In the genomic region with DNA sequence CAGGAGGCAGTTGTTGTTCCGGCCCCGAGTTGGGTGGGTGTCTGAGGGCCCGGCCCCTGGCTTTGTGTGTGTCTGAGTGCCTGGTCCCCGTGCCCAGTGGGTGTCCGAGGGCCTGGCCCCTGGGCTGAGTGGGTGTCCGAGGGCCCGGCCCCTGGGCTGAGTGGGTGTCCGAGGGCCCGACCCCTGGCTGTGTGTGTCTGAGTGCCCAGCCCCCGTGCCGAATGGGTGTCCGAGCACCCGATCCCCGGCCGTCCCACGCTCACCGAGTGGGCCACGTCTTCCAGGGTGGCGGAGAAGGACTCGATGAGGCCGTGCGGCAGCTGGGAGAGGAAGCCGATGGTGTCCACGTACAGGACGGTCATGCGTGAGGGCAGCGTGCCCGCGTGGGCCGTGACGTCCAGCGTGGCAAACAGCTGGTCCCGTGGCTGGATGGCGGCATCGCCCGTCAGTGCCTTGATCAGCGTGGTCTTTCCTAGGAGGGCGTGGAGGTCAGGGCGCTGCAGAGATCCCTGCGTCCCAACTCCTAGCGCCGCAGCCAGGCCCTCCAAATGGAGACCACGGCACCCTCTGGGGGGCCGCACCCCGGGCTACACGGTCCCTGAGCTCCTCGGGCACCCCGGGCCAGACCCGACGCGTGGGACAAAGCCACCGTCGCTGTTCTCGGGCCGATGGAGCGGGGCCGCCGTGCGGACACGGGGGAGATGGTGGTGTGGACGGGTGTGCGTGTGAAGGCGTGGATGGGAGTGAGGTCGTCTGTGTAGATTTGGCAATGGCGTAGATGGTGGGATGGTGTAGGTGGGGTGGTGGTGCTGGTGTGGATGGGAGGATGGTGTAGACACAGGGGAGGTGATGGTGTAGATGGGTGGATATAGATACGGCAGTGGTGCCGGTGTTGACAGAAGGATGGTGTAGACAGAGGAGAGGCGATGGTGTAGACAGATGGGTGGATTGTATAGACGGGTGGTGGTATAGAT, we compare ENCODE assay signal across 3 cellular contexts.
TF ChIP-seq lines count a peak whose summit lies in the region.

No MANE protein-coding gene starts in this region.

TF ChIP-seq in IMR-90, 13 proteins besides CTCF, POLR2A, EP300 and RAD21:
- TF ChIP-seq RCOR1 (IDR thresholded peaks at IDR 0.05; ENCODE audit: insufficient replicate concordance, low read length) = no peak
- TF ChIP-seq, protein P1, sequence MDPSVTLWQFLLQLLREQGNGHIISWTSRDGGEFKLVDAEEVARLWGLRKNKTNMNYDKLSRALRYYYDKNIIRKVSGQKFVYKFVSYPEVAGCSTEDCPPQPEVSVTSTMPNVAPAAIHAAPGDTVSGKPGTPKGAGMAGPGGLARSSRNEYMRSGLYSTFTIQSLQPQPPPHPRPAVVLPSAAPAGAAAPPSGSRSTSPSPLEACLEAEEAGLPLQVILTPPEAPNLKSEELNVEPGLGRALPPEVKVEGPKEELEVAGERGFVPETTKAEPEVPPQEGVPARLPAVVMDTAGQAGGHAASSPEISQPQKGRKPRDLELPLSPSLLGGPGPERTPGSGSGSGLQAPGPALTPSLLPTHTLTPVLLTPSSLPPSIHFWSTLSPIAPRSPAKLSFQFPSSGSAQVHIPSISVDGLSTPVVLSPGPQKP (IDR thresholded peaks at IDR 0.05; ENCODE audit: borderline replicate concordance, low read depth, low read length) = no peak
- TF ChIP-seq FOS (IDR thresholded peaks at IDR 0.05; ENCODE audit: low read depth, low read length) = no peak
- TF ChIP-seq MAZ (IDR thresholded peaks at IDR 0.05; ENCODE audit: borderline replicate concordance, low read depth, low read length) = no peak
- no peak for TF ChIP-seq RFX5 (IDR thresholded peaks at IDR 0.05; ENCODE audit: low read depth, low read length)
- no peak for TF ChIP-seq BHLHE40 (IDR thresholded peaks at IDR 0.05; ENCODE audit: low read depth, low read length)
- TF ChIP-seq, protein P2, sequence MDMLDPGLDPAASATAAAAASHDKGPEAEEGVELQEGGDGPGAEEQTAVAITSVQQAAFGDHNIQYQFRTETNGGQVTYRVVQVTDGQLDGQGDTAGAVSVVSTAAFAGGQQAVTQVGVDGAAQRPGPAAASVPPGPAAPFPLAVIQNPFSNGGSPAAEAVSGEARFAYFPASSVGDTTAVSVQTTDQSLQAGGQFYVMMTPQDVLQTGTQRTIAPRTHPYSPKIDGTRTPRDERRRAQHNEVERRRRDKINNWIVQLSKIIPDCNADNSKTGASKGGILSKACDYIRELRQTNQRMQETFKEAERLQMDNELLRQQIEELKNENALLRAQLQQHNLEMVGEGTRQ (IDR thresholded peaks at IDR 0.05; ENCODE audit: low read depth, low read length) = no peak
- TF ChIP-seq NFE2L2 (IDR thresholded peaks at IDR 0.05; ENCODE audit: low read depth, low read length) = no peak
- TF ChIP-seq MAFK (IDR thresholded peaks at IDR 0.05; ENCODE audit: low read depth, low read length) = no peak
- no peak for TF ChIP-seq SMC3 (IDR thresholded peaks at IDR 0.05; ENCODE audit: low read depth, low read length)
- no peak for TF ChIP-seq MXI1 (IDR thresholded peaks at IDR 0.05; ENCODE audit: borderline replicate concordance, low read depth, low read length)
- TF ChIP-seq CEBPB (IDR thresholded peaks at IDR 0.05; ENCODE audit: low read depth, low read length) = no peak
- no peak for TF ChIP-seq CHD1 (IDR thresholded peaks at IDR 0.05; ENCODE audit: low read depth, low read length)

TF ChIP-seq in K562, 482 proteins besides CTCF, POLR2A, EP300 and RAD21:
- TF ChIP-seq NELFE (IDR thresholded peaks at IDR 0.05; ENCODE audit: insufficient read depth, insufficient read length) = no peak
- no peak for TF ChIP-seq GATA2 (CRISPR knock-in tag; IDR thresholded peaks at IDR 0.05)
- TF ChIP-seq ZNF12 (CRISPR knock-in tag; IDR thresholded peaks at IDR 0.05) = no peak
- TF ChIP-seq RBFOX2 (IDR thresholded peaks at IDR 0.05; ENCODE audit: low read depth, low read length) = 0 out of 2 replicates have a peak, but pooled peaks have one; percentile 38
- TF ChIP-seq POLR2G (IDR thresholded peaks at IDR 0.05; ENCODE audit: low read depth, low read length) = peak; percentile 53
TF ChIP-seq in K562: peak in this region for 2.

TF ChIP-seq in HepG2, 621 proteins besides CTCF, POLR2A, EP300 and RAD21 (continues in another document):
- TF ChIP-seq, protein P3, sequence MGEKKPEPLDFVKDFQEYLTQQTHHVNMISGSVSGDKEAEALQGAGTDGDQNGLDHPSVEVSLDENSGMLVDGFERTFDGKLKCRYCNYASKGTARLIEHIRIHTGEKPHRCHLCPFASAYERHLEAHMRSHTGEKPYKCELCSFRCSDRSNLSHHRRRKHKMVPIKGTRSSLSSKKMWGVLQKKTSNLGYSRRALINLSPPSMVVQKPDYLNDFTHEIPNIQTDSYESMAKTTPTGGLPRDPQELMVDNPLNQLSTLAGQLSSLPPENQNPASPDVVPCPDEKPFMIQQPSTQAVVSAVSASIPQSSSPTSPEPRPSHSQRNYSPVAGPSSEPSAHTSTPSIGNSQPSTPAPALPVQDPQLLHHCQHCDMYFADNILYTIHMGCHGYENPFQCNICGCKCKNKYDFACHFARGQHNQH (CRISPR knock-in tag; IDR thresholded peaks at IDR 0.05) = no peak
- no peak for TF ChIP-seq PATZ1 (CRISPR knock-in tag; IDR thresholded peaks at IDR 0.05)
- TF ChIP-seq ZNF775 (CRISPR knock-in tag; IDR thresholded peaks at IDR 0.05; ENCODE audit: borderline replicate concordance) = no peak
- TF ChIP-seq TSC22D2 (CRISPR knock-in tag; IDR thresholded peaks at IDR 0.05; ENCODE audit: borderline replicate concordance) = no peak
- TF ChIP-seq, protein P4, sequence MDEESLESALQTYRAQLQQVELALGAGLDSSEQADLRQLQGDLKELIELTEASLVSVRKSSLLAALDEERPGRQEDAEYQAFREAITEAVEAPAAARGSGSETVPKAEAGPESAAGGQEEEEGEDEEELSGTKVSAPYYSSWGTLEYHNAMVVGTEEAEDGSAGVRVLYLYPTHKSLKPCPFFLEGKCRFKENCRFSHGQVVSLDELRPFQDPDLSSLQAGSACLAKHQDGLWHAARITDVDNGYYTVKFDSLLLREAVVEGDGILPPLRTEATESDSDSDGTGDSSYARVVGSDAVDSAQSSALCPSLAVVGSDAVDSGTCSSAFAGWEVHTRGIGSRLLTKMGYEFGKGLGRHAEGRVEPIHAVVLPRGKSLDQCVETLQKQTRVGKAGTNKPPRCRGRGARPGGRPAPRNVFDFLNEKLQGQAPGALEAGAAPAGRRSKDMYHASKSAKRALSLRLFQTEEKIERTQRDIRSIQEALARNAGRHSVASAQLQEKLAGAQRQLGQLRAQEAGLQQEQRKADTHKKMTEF (CRISPR knock-in tag; IDR thresholded peaks at IDR 0.05) = no peak
- TF ChIP-seq ZC3H13 (CRISPR knock-in tag; IDR thresholded peaks at IDR 0.05) = peak; percentile 61; the same call in 1 of the 2 replicates
- TF ChIP-seq ZNF773 (CRISPR knock-in tag; IDR thresholded peaks at IDR 0.05; ENCODE audit: borderline replicate concordance) = no peak
- no peak for TF ChIP-seq ZNF713 (CRISPR knock-in tag; IDR thresholded peaks at IDR 0.05)
- TF ChIP-seq ZNF350 (CRISPR knock-in tag; IDR thresholded peaks at IDR 0.05; ENCODE audit: borderline replicate concordance, low read depth) = no peak
- 0 out of 2 replicates have a peak, but pooled peaks have one; percentile 31 for TF ChIP-seq AKAP8 (CRISPR knock-in tag; IDR thresholded peaks at IDR 0.05)
- no peak for TF ChIP-seq AHDC1 (CRISPR knock-in tag; IDR thresholded peaks at IDR 0.05; ENCODE audit: borderline replicate concordance)
- TF ChIP-seq JUND (CRISPR knock-in tag; IDR thresholded peaks at IDR 0.05) = no peak
- peak; percentile 41 for TF ChIP-seq SRSF1 (optimal IDR thresholded peaks at IDR 0.05; ENCODE audit: low read depth, low read length)
- TF ChIP-seq ZNF17 (CRISPR knock-in tag; IDR thresholded peaks at IDR 0.05) = no peak
- no peak for TF ChIP-seq RFX1 (IDR thresholded peaks at IDR 0.05)
- TF ChIP-seq ZNF792 (CRISPR knock-in tag; IDR thresholded peaks at IDR 0.05) = no peak
- no peak for TF ChIP-seq ATF3 (CRISPR knock-in tag; IDR thresholded peaks at IDR 0.05)
- TF ChIP-seq RBAK (CRISPR knock-in tag; IDR thresholded peaks at IDR 0.05) = no peak
- TF ChIP-seq, protein P5, sequence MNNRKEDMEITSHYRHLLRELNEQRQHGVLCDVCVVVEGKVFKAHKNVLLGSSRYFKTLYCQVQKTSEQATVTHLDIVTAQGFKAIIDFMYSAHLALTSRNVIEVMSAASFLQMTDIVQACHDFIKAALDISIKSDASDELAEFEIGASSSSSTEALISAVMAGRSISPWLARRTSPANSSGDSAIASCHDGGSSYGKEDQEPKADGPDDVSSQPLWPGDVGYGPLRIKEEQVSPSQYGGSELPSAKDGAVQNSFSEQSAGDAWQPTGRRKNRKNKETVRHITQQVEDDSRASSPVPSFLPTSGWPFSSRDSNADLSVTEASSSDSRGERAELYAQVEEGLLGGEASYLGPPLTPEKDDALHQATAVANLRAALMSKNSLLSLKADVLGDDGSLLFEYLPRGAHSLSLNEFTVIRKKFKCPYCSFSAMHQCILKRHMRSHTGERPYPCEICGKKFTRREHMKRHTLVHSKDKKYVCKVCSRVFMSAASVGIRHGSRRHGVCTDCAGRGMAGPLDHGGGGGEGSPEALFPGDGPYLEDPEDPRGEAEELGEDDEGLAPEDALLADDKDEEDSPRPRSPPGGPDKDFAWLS (CRISPR knock-in tag; IDR thresholded peaks at IDR 0.05; ENCODE audit: borderline replicate concordance) = no peak
- TF ChIP-seq FOXC1 (CRISPR knock-in tag; IDR thresholded peaks at IDR 0.05; ENCODE audit: borderline replicate concordance) = no peak
- peak; percentile 76 for TF ChIP-seq AGO1 (IDR thresholded peaks at IDR 0.05; ENCODE audit: low read depth, low read length, poor library complexity, severe bottlenecking)
- no peak for TF ChIP-seq CHCHD3 (CRISPR knock-in tag; IDR thresholded peaks at IDR 0.05)
- TF ChIP-seq RBFOX2 (IDR thresholded peaks at IDR 0.05; ENCODE audit: low read depth, low read length) = peak; percentile 83
- TF ChIP-seq SOX13 (IDR thresholded peaks at IDR 0.05) = no peak
- TF ChIP-seq SOX13 (CRISPR knock-in tag; conservative IDR thresholded peaks at IDR 0.05 in 1 of 2, IDR thresholded peaks at IDR 0.05 in 1 of 2) = no peak
